Comparison of ENCODE assay signal across 7 cellular contexts in the genomic region with DNA sequence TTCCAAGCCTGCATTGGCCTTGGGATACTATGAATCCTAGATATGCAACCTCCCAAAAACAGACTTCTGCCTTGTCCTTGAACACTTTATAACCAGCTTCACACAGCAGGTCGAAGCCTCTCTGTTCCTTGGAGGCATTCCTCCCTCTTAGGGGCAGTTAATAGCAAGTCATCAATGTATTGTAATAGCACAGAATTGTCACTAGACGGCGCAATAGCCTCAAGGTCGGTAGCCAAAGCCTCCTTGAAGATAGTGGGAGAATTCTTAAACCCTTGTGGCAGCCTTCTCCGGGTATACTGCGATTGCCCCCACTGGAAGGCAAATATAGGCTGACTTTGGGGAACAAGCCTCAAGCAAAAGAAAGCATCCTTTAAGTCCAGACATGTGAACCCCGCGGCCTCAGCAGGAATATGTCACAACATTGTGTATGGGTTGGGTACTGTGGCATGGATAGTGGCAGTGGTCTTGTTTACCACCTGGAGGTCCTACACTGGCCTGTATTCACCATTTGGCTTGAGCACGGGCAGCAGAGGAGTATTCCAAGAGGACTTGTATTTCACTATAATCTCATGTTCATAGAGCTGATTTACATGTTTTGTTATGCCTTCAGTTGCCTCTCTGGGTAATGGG.
DNase-seq lines count a peak whose midpoint lies in the region; ATAC-seq and TF ChIP-seq lines count a peak whose summit lies in the region.

No MANE protein-coding gene starts in this region.

- no peaks in the 10 kb centered on the region for H3K36me3 ChIP-seq in neutrophil

- H3K4me1 ChIP-seq in neutrophil (ENCODE audit: control insufficient read depth in 1 of 2, insufficient read depth in 1 of 2, low read depth in 1 of 2, low read length in 1 of 2) = peaks cover 13 to 18% of the 10 kb centered on the region in 2 experiments

- no peaks in the 10 kb centered on the region for H3K9me3 ChIP-seq in neutrophil

- DNase-seq in Daoy (ENCODE audit: low read depth) (peak; percentile 7), HT1080 (ENCODE audit: low read depth) (peak; percentile 15), SKM-1 (lab: John Stamatoyannopoulos, UW; ENCODE audit: unreplicated experiment) (peak; percentile 58), fibroblast of mammary gland (ENCODE audit: low read depth) (peak; percentile 41)

- no peak overlapping the region for H3K27ac ChIP-seq in neutrophil

- H3K4me3 ChIP-seq in fibroblast of mammary gland (ENCODE audit: control insufficient read depth, low read depth, low read length) (no peak overlapping the region), neutrophil (ENCODE audit: low read depth in 1 of 2, low read length in 1 of 2) (no peak overlapping the region)

- no peak for ATAC-seq in HG03469 (IDR thresholded peaks at IDR 0.05; ENCODE audit: unreplicated experiment)
- ATAC-seq in GM21737 (IDR thresholded peaks at IDR 0.05; ENCODE audit: unreplicated experiment) = no peak

- TF ChIP-seq CTCF in fibroblast of mammary gland (conservative IDR thresholded peaks at IDR 0.05; ENCODE audit: control insufficient read depth, insufficient read depth, low read depth, low read length) (peak; percentile 61), neutrophil (IDR thresholded peaks at IDR 0.05) (peak; percentile 79)

- H3K27me3 ChIP-seq in neutrophil = no peaks in the 10 kb centered on the region

Comparison
In these comparisons a context has a peak if more than half of its experiments do, and no peak if none do; other contexts are left out.
1. DNase-seq: peak in every context shown above with its lines; median percentile 58 in SKM-1; 41 in fibroblast of mammary gland; 15 in HT1080; 7 in Daoy.